In the genomic region with DNA sequence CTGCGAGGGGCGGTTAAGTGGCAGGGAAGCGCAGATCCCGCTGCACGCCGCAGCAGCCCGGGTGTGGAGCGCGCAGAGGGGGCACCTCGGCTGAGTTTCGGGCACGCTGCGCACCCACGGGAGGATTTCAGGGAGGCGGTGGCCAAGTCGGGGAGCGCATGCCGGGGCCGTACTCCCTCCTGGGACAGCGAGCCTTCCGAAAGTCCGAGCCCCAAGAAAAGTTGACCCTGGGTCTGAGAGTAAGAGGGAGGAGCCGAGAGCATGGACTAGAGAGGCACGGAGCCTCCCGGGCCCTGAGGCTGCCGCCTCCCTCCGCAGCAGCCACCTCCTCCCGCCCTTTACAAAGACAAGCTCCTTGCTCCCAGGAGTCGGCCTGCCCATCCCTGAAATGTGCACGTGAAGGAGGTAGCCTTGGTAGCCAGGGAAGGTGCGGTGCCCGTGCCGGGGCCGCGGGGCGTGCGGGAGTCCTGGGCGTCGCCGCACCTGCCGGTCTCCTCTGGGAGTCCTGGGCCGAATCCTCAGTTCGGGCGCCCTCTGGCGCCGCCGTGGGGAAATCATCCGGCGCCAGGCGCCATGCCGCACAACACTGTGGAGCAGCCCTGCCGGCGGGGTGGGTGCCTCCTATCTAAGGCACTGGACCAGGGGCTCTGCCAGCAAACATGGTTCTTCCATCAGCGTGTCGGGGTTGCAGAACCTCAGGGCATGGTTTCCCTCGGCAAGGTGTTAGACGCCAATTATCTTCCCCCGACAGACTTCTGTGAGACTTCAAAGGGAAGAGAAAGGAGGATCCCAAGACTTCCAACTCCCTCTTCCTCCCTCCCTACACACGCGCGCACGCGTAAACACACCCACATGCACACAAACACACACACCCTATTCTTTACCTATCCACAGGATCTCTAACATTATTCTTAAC, we compare ENCODE assay signal across 8 cellular contexts.
DNase-seq lines count a peak whose midpoint lies in the region; ATAC-seq, FAIRE-seq and TF ChIP-seq lines count a peak whose summit lies in the region.

No MANE protein-coding gene starts in this region.

- CTCF ChIA-PET in WTC11 (lab: Charles Lee) = interaction anchor here (0.6 to 1.4 kb wide), 5 partner anchors 11 to 72 kb away, joined by 3 to 6 read pairs (median 4); no protein-coding TSS in a partner anchor

- peak; percentile 82 for DNase-seq in GM18507 (ENCODE audit: extremely low spot score, insufficient read length, low read depth)
- DNase-seq in NCI-H2107 (lab: John Stamatoyannopoulos, UW) = peak; percentile 51
- DNase-seq in WTC11 (ENCODE audit: low spot score) = peak; percentile 92
- DNase-seq in central memory CD8-positive, alpha-beta T cell (ENCODE audit: low spot score in 2 of 2) = peak; percentile 28 to 50
- DNase-seq in kidney glomerular epithelial cell (lab: John Stamatoyannopoulos, UW) = peak; percentile 60
- DNase-seq in stimulated activated CD4-positive, alpha-beta T cell treated with anti-CD3 and anti-CD28 coated beads, Interleukin-15, amount 100 ng/mL, for 48 hours (ENCODE audit: low read depth in 2 of 2) = peak; percentile 24 to 54

- peak overlapping the region; percentile 78 for H3K4me3 Mint-ChIP-seq in WTC11
- H3K4me3 Mint-ChIP-seq in central memory CD8-positive, alpha-beta T cell = peak overlapping the region; percentile 68

- H3K36me3 Mint-ChIP-seq in WTC11 = no peaks in the 10 kb centered on the region
- H3K36me3 Mint-ChIP-seq in central memory CD8-positive, alpha-beta T cell (ENCODE audit: insufficient read depth) = peaks cover 1% of the 10 kb centered on the region

- H3K4me1 Mint-ChIP-seq in WTC11 = peaks cover 11% of the 10 kb centered on the region
- H3K4me1 Mint-ChIP-seq in central memory CD8-positive, alpha-beta T cell = no peaks in the 10 kb centered on the region

- no peak overlapping the region for H3K27ac Mint-ChIP-seq in WTC11
- H3K27ac Mint-ChIP-seq in central memory CD8-positive, alpha-beta T cell (ENCODE audit: low read depth) = no peak overlapping the region

- H3K27me3 Mint-ChIP-seq in WTC11 (ENCODE audit: low read depth) = peaks cover 16% of the 10 kb centered on the region
- H3K27me3 Mint-ChIP-seq in central memory CD8-positive, alpha-beta T cell = peaks cover 83% of the 10 kb centered on the region

- ATAC-seq in HG03025 (IDR thresholded peaks at IDR 0.05; ENCODE audit: low FRiP score, unreplicated experiment) = peak; percentile 96
- ATAC-seq in WTC11 = peak; percentile 98
- ATAC-seq in central memory CD8-positive, alpha-beta T cell (replicated peaks; ENCODE audit: extremely low read depth, poor library complexity, severe bottlenecking) = peak; percentile 76

- H3K27ac ChIP-seq in 22Rv1 = no peak overlapping the region

- TF ChIP-seq CTCF in 22Rv1 (IDR thresholded peaks at IDR 0.05) = peak; percentile 98
- peak; percentile 65; the same call in 1 of the 2 replicates for TF ChIP-seq CTCF in WTC11 (IDR thresholded peaks at IDR 0.05)

- no peaks in the 10 kb centered on the region for H3K9me3 Mint-ChIP-seq in WTC11
- no peaks in the 10 kb centered on the region for H3K9me3 Mint-ChIP-seq in central memory CD8-positive, alpha-beta T cell

- POLR2A ChIA-PET in WTC11 (lab: Charles Lee) = interaction anchor here (0.7 kb wide), 1 partner anchor 96 kb away, joined by 5 read pairs; no protein-coding TSS in a partner anchor

- FAIRE-seq in GM18507 (lab: Jason Lieb, UNC) = peak; percentile 80

TF ChIP-seq in WTC11, 78 proteins besides CTCF, POLR2A, EP300 and RAD21 (continues in another document):
- TF ChIP-seq MAX (CRISPR knock-in tag; IDR thresholded peaks at IDR 0.05) = peak; percentile 81
- TF ChIP-seq TCF7 (CRISPR knock-in tag; IDR thresholded peaks at IDR 0.05; ENCODE audit: low read depth) = no peak
- TF ChIP-seq, protein P1, sequence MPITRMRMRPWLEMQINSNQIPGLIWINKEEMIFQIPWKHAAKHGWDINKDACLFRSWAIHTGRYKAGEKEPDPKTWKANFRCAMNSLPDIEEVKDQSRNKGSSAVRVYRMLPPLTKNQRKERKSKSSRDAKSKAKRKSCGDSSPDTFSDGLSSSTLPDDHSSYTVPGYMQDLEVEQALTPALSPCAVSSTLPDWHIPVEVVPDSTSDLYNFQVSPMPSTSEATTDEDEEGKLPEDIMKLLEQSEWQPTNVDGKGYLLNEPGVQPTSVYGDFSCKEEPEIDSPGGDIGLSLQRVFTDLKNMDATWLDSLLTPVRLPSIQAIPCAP (CRISPR knock-in tag; IDR thresholded peaks at IDR 0.05) = no peak
- 0 out of 2 replicates have a peak, but pooled peaks have one; percentile 16 for TF ChIP-seq ZNF281 (CRISPR knock-in tag; IDR thresholded peaks at IDR 0.05)
- TF ChIP-seq RELA (CRISPR knock-in tag; IDR thresholded peaks at IDR 0.05; ENCODE audit: borderline replicate concordance) = peak; percentile 66; the same call in 1 of the 2 replicates
- TF ChIP-seq FOXP4 (CRISPR knock-in tag; IDR thresholded peaks at IDR 0.05) = peak; percentile 44; the same call in 1 of the 2 replicates
- no peak for TF ChIP-seq GRHL2 (CRISPR knock-in tag; IDR thresholded peaks at IDR 0.05; ENCODE audit: insufficient replicate concordance, severe bottlenecking)
- no peak for TF ChIP-seq ZNF317 (CRISPR knock-in tag; IDR thresholded peaks at IDR 0.05; ENCODE audit: borderline replicate concordance, low read depth)
- no peak for TF ChIP-seq EMX1 (CRISPR knock-in tag; IDR thresholded peaks at IDR 0.05)
- peak; percentile 48; the same call in 1 of the 2 replicates for TF ChIP-seq SP1 (CRISPR knock-in tag; conservative IDR thresholded peaks at IDR 0.05)
- 0 out of 2 replicates have a peak, but pooled peaks have one; percentile 88 for TF ChIP-seq KAT7 (CRISPR knock-in tag; IDR thresholded peaks at IDR 0.05; ENCODE audit: borderline replicate concordance)
- 0 out of 2 replicates have a peak, but pooled peaks have one; percentile 28 for TF ChIP-seq CBFB (CRISPR knock-in tag; IDR thresholded peaks at IDR 0.05; ENCODE audit: low read depth)
- TF ChIP-seq NFYB (CRISPR knock-in tag; conservative IDR thresholded peaks at IDR 0.05; ENCODE audit: low read depth) = no peak
- peak; percentile 34; the same call in 1 of the 2 replicates for TF ChIP-seq CREB1 (CRISPR knock-in tag; IDR thresholded peaks at IDR 0.05)
- TF ChIP-seq MLX (CRISPR knock-in tag; IDR thresholded peaks at IDR 0.05) = 0 out of 2 replicates have a peak, but pooled peaks have one; percentile 52
- TF ChIP-seq ZNF423 (CRISPR knock-in tag; IDR thresholded peaks at IDR 0.05) = 0 out of 2 replicates have a peak, but pooled peaks have one; percentile 18
- no peak for TF ChIP-seq PRRX2 (CRISPR knock-in tag; IDR thresholded peaks at IDR 0.05)
- TF ChIP-seq JAZF1 (CRISPR knock-in tag; IDR thresholded peaks at IDR 0.05) = no peak
- TF ChIP-seq ZNF416 (CRISPR knock-in tag; IDR thresholded peaks at IDR 0.05) = no peak

Comparison
In these comparisons a context has a peak if more than half of its experiments do, and no peak if none do; other contexts are left out.
1. DNase-seq: peak in every context shown above with its lines; median percentile 92 in WTC11; 82 in GM18507; 60 in kidney glomerular epithelial cell; 51 in NCI-H2107; 39 in central memory CD8-positive, alpha-beta T cell; 39 in stimulated activated CD4-positive, alpha-beta T cell treated with anti-CD3 and anti-CD28 coated beads, Interleukin-15, amount 100 ng/mL, for 48 hours.